In the genomic region with DNA sequence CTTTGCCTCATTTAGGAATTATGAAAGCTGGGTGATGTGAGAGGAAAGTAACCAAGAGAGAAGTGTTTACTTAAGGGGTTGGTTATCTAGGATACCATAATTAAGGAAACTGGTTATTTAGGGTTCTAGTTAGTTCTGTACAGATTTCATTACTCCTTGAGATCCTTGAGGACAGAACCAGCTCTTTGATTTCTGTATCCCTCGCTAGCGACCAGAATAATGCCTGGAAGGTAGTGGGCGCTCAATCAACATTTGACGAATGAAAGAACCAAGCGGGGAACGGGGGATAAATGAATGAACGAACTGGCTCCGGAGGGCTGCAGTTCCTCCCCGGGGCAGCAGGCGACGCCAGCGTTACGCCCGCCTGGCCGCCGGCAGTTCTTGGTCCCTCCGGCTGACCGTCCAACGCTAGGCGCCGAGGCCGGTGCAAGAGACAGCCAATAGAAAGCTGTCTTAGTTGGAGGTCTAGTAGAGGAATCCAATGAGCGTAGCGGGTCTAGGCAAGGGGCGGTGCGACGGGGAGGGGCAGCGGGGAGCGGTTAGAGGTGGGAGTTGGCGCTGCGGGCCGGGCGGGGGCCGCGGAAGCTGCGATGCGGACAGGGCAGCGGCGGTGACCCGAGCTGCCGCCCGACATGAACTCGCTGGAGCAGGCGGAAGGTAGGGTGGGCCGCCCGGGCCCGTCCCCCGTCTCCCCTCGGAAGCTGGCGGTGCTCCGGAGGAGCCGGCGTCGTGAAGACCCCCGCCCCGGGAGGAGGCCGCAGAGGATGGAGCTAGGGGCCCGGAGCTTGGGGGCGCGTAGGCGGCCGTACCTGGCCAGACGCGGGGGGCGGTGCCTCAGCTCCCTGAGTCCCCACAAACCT, we compare ENCODE assay signal across 1 cellular context.
TF ChIP-seq lines count a peak whose summit lies in the region.

CNEP1R1 (plus strand) TSS at position 542 of the 860 bp plus-strand sequence; CDS start at position 633, 91 bp downstream.

TF ChIP-seq in HepG2, 621 proteins besides CTCF, POLR2A, EP300 and RAD21 (continued from another document and continues in another):
- TF ChIP-seq SP5 (CRISPR knock-in tag; IDR thresholded peaks at IDR 0.05; ENCODE audit: borderline replicate concordance, low read depth) (peak; percentile 98), ZNF343 (CRISPR knock-in tag; IDR thresholded peaks at IDR 0.05) (peak; percentile 65; the same call in 1 of the 2 replicates), BRCA1 (CRISPR knock-in tag; IDR thresholded peaks at IDR 0.05) (peak; percentile 92; the same call in 1 of the 2 replicates), ZNF3 (CRISPR knock-in tag; IDR thresholded peaks at IDR 0.05) (no peak), ZNF264 (CRISPR knock-in tag; IDR thresholded peaks at IDR 0.05) (peak; percentile 84), ZSCAN9 (CRISPR knock-in tag; IDR thresholded peaks at IDR 0.05; ENCODE audit: borderline replicate concordance) (peak; percentile 76; the same call in 1 of the 2 replicates), THAP9 (CRISPR knock-in tag; IDR thresholded peaks at IDR 0.05; ENCODE audit: borderline replicate concordance) (peak; percentile 87; the same call in 1 of the 2 replicates), POLR2AphosphoS2 (IDR thresholded peaks at IDR 0.05; ENCODE audit: low read depth, low read length) (no peak), RXRB (CRISPR knock-in tag; IDR thresholded peaks at IDR 0.05; ENCODE audit: borderline replicate concordance) (peak; percentile 78), NR2F2 (IDR thresholded peaks at IDR 0.05; ENCODE audit: borderline replicate concordance, low read depth) (no peak), ZBTB40 (IDR thresholded peaks at IDR 0.05) (no peak), ZBTB40 (CRISPR knock-in tag; IDR thresholded peaks at IDR 0.05) (peak; percentile 90), SRF (IDR thresholded peaks at IDR 0.05; ENCODE audit: low read depth, low read length) (no peak), FOXA3 (CRISPR knock-in tag; IDR thresholded peaks at IDR 0.05) (peak; percentile 28; the same call in 1 of the 2 replicates), RBM39 (IDR thresholded peaks at IDR 0.05; ENCODE audit: low read depth, low read length, poor library complexity, severe bottlenecking) (peak; percentile 78), PHF20 (CRISPR knock-in tag; IDR thresholded peaks at IDR 0.05) (peak; percentile 90), KMT2A (CRISPR knock-in tag; IDR thresholded peaks at IDR 0.05) (peak; percentile 99), NFIC (IDR thresholded peaks at IDR 0.05; ENCODE audit: low read length) (no peak), NR2F1 (CRISPR knock-in tag; IDR thresholded peaks at IDR 0.05) (peak in 1 of 2 experiments; percentile 55; a peak in 2 of 4 replicates), ZNF713 (CRISPR knock-in tag; IDR thresholded peaks at IDR 0.05) (no peak), MED1 (CRISPR knock-in tag; IDR thresholded peaks at IDR 0.05) (peak; percentile 85), NFE2L2 (IDR thresholded peaks at IDR 0.05; ENCODE audit: low read length) (no peak), XBP1 (CRISPR knock-in tag; IDR thresholded peaks at IDR 0.05) (no peak)
- TF ChIP-seq, protein P1, sequence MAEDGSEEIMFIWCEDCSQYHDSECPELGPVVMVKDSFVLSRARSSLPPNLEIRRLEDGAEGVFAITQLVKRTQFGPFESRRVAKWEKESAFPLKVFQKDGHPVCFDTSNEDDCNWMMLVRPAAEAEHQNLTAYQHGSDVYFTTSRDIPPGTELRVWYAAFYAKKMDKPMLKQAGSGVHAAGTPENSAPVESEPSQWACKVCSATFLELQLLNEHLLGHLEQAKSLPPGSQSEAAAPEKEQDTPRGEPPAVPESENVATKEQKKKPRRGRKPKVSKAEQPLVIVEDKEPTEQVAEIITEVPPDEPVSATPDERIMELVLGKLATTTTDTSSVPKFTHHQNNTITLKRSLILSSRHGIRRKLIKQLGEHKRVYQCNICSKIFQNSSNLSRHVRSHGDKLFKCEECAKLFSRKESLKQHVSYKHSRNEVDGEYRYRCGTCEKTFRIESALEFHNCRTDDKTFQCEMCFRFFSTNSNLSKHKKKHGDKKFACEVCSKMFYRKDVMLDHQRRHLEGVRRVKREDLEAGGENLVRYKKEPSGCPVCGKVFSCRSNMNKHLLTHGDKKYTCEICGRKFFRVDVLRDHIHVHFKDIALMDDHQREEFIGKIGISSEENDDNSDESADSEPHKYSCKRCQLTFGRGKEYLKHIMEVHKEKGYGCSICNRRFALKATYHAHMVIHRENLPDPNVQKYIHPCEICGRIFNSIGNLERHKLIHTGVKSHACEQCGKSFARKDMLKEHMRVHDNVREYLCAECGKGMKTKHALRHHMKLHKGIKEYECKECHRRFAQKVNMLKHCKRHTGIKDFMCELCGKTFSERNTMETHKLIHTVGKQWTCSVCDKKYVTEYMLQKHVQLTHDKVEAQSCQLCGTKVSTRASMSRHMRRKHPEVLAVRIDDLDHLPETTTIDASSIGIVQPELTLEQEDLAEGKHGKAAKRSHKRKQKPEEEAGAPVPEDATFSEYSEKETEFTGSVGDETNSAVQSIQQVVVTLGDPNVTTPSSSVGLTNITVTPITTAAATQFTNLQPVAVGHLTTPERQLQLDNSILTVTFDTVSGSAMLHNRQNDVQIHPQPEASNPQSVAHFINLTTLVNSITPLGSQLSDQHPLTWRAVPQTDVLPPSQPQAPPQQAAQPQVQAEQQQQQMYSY (CRISPR knock-in tag; IDR thresholded peaks at IDR 0.05) = peak; percentile 35; the same call in 1 of the 2 replicates
- TF ChIP-seq, protein P2, sequence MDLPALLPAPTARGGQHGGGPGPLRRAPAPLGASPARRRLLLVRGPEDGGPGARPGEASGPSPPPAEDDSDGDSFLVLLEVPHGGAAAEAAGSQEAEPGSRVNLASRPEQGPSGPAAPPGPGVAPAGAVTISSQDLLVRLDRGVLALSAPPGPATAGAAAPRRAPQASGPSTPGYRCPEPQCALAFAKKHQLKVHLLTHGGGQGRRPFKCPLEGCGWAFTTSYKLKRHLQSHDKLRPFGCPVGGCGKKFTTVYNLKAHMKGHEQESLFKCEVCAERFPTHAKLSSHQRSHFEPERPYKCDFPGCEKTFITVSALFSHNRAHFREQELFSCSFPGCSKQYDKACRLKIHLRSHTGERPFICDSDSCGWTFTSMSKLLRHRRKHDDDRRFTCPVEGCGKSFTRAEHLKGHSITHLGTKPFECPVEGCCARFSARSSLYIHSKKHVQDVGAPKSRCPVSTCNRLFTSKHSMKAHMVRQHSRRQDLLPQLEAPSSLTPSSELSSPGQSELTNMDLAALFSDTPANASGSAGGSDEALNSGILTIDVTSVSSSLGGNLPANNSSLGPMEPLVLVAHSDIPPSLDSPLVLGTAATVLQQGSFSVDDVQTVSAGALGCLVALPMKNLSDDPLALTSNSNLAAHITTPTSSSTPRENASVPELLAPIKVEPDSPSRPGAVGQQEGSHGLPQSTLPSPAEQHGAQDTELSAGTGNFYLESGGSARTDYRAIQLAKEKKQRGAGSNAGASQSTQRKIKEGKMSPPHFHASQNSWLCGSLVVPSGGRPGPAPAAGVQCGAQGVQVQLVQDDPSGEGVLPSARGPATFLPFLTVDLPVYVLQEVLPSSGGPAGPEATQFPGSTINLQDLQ (CRISPR knock-in tag; IDR thresholded peaks at IDR 0.05) = peak; percentile 82
- TF ChIP-seq, protein P3, sequence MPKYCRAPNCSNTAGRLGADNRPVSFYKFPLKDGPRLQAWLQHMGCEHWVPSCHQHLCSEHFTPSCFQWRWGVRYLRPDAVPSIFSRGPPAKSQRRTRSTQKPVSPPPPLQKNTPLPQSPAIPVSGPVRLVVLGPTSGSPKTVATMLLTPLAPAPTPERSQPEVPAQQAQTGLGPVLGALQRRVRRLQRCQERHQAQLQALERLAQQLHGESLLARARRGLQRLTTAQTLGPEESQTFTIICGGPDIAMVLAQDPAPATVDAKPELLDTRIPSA (CRISPR knock-in tag; IDR thresholded peaks at IDR 0.05; ENCODE audit: borderline replicate concordance) = 0 out of 2 replicates have a peak, but pooled peaks have one; percentile 54
